In genomic region chr1:31417148-31417547, GRCh38 we compare ENCODE assay signal across 1 cellular context.
A peak's percentile ranks its signal among the peaks of the same experiment; 100 is the strongest.
TF ChIP-seq lines count a peak whose summit lies in the region.

No MANE protein-coding gene starts in this region.

TF ChIP-seq in HepG2, 621 proteins besides CTCF, POLR2A, EP300 and RAD21 (continued from another document):
- TF ChIP-seq ZHX1 (CRISPR knock-in tag; IDR thresholded peaks at IDR 0.05; ENCODE audit: low read depth) (0 out of 2 replicates have a peak, but pooled peaks have one; percentile 37), SRY (CRISPR knock-in tag; IDR thresholded peaks at IDR 0.05) (no peak; the same call in 1 of the 2 replicates), KAT2B (IDR thresholded peaks at IDR 0.05; ENCODE audit: borderline replicate concordance, low read depth, low read length) (no peak), ZNF782 (CRISPR knock-in tag; IDR thresholded peaks at IDR 0.05; ENCODE audit: borderline replicate concordance) (no peak), HNF1B (CRISPR knock-in tag; IDR thresholded peaks at IDR 0.05) (peak; percentile 79), BATF2 (CRISPR knock-in tag; IDR thresholded peaks at IDR 0.05) (no peak)
